Comparison of ENCODE assay signal across 16 cellular contexts in genomic region chr1:74571493-74571800, GRCh38. TPM values are rescaled to one million over a fixed set of nuclear protein-coding genes. Genes with fewer than 3 reads are reported as not detected.
DNase-seq lines count a peak whose midpoint lies in the region; ATAC-seq, FAIRE-seq and TF ChIP-seq lines count a peak whose summit lies in the region.
"Had no signal": no experiment of that assay in that cellular context is flagged by ENCODE, and none has a peak within 500 bp of the region (broad histone marks: within the 10 kb centered on the region; RNA-seq: fewer than 3 reads in every experiment).

No MANE protein-coding gene starts in this region.

- H3K4me3 ChIP-seq in HEK293 (ENCODE audit: low read depth, low read length) (no peak overlapping the region), WERI-Rb-1 (ENCODE audit: low read depth, low read length) (peak overlapping the region; percentile 27; the same call in 1 of the 2 replicates)
- H3K4me3 ChIP-seq: A549 had no signal

- CTCF ChIA-PET in HEK293 (lab: Yijun Ruan, JAX), result no interaction called here

- POLR2A ChIA-PET in HEK293 (lab: Yijun Ruan, JAX), result no interaction called here

- ATAC-seq in GM18517 (IDR thresholded peaks at IDR 0.05; ENCODE audit: unreplicated experiment), result no peak
- ATAC-seq: A549 had no signal

- TF ChIP-seq CTCF in HEK293 (tag by site-specific recombination; IDR thresholded peaks at IDR 0.05) (no peak), WERI-Rb-1 (IDR thresholded peaks at IDR 0.05; ENCODE audit: low read depth, low read length) (no peak)

- H3K9me3 ChIP-seq in HEK293 (ENCODE audit: control insufficient read depth, insufficient read depth, low read depth, low read length) (no peaks in the 10 kb centered on the region), WERI-Rb-1 (ENCODE audit: severe bottlenecking) (no peaks in the 10 kb centered on the region)
- H3K9me3 ChIP-seq: A549, Caco-2 had no signal

- H3K36me3 ChIP-seq in HEK293 (ENCODE audit: control insufficient read depth in 2 of 2, insufficient read depth in 1 of 2, low read length in 2 of 2) (no peaks in the 10 kb centered on the region), WERI-Rb-1 (no peaks in the 10 kb centered on the region)

- DNase-seq in WERI-Rb-1, result no peak
- peak; percentile 33 for DNase-seq in inferior parietal cortex (ENCODE audit: extremely low spot score)
- DNase-seq in posterior cingulate gyrus, result peak in 7 of 10 donors; percentile 34 to 90 (median 39)
- DNase-seq in stimulated activated CD4-positive, alpha-beta T cell treated with anti-CD3 and anti-CD28 coated beads, Interleukin-4, amount 100 ng/mL, for 24 hours, result no peak
- no peak for DNase-seq in activated CD8-positive, alpha-beta memory T cell treated with anti-CD3 and anti-CD28 coated beads, Interleukin-2, amount 50 U/mL, for 48 hours
- no peak for DNase-seq in frontal cortex (ENCODE audit: low spot score in 2 of 2)
- DNase-seq: Caco-2; CD8-positive, alpha-beta memory T cell; HCEC 1CT; KBM-7 had no signal

- H3K27ac ChIP-seq in HEK293 (ENCODE audit: extremely low read depth, low read depth, low read length) (no peak overlapping the region), WERI-Rb-1 (no peak overlapping the region)
- H3K27ac ChIP-seq: A549, HL-60 had no signal

- no peaks in the 10 kb centered on the region for H3K27me3 ChIP-seq in WERI-Rb-1 (ENCODE audit: insufficient read depth, low read depth, severe bottlenecking)

- no peaks in the 10 kb centered on the region for H3K4me1 ChIP-seq in HEK293 (ENCODE audit: control insufficient read depth, insufficient read depth, low read length)
- H3K4me1 ChIP-seq: A549, Caco-2 had no signal

- FAIRE-seq in frontal cortex (lab: Jason Lieb, UNC), result no peak
- FAIRE-seq: A549 had no signal

- intact Hi-C loops in posterior cingulate gyrus (cut with DNase I), result no loop called here

TF ChIP-seq in HEK293, 187 proteins besides CTCF, POLR2A, EP300 and RAD21:
- no peak for TF ChIP-seq ZNF302 (tag by site-specific recombination; IDR thresholded peaks at IDR 0.05; ENCODE audit: low read depth)
- no peak for TF ChIP-seq ZNF184 (tag by site-specific recombination; IDR thresholded peaks at IDR 0.05)
- TF ChIP-seq ZNF664 (tag by site-specific recombination; IDR thresholded peaks at IDR 0.05), result no peak
- peak; percentile 17; the same call in 1 of the 2 replicates for TF ChIP-seq ZNF341 (tag by site-specific recombination; IDR thresholded peaks at IDR 0.05; ENCODE audit: low read depth)

RNA-seq across cellular contexts. Expression of gene LRRC53, which starts 59.0 kb away (rescaled TPM):
- under 0.01 TPM for total RNA-seq in frontal cortex
- total RNA-seq: Caco-2; CD8-positive, alpha-beta memory T cell; Daoy; H4 had no signal

Comparison
In these comparisons a context has a peak if more than half of its experiments do, and no peak if none do; other contexts are left out.
1. DNase-seq: peak in inferior parietal cortex (single experiment) and posterior cingulate gyrus (7 of 10); none in WERI-Rb-1 (single experiment), stimulated activated CD4-positive, alpha-beta T cell treated with anti-CD3 and anti-CD28 coated beads, Interleukin-4, amount 100 ng/mL, for 24 hours (single experiment), activated CD8-positive, alpha-beta memory T cell treated with anti-CD3 and anti-CD28 coated beads, Interleukin-2, amount 50 U/mL, for 48 hours (single experiment) and frontal cortex (0 of 2).